Comparison of ENCODE assay signal across 11 cellular contexts in genomic region chr1:111274653-111275052, GRCh38. TPM values are rescaled to one million over a fixed set of nuclear protein-coding genes. Genes with fewer than 3 reads are reported as not detected.
DNase-seq lines count a peak whose midpoint lies in the region; ATAC-seq and TF ChIP-seq lines count a peak whose summit lies in the region.
"Had no signal": no experiment of that assay in that cellular context is flagged by ENCODE, and none has a peak within 500 bp of the region (broad histone marks: within the 10 kb centered on the region; RNA-seq: fewer than 3 reads in every experiment).

No MANE protein-coding gene starts in this region.

- H3K4me1 ChIP-seq in adipocyte (ENCODE audit: control insufficient read depth, insufficient read depth, low read length) (peaks cover 25% of the 10 kb centered on the region), foreskin keratinocyte (no peaks in the 10 kb centered on the region)
- H3K4me1 ChIP-seq: right lobe of liver had no signal

- H3K36me3 ChIP-seq in adipocyte (ENCODE audit: control insufficient read depth, insufficient read depth, low read length, severe bottlenecking), result no peaks in the 10 kb centered on the region
- H3K36me3 ChIP-seq: right lobe of liver had no signal

- peaks cover 14% of the 10 kb centered on the region for H3K27me3 ChIP-seq in adipocyte (replicated peaks; ENCODE audit: control insufficient read depth, insufficient read depth, low read length)
- H3K27me3 ChIP-seq in foreskin keratinocyte, result peaks cover 45% of the 10 kb centered on the region

- peaks cover 5% of the 10 kb centered on the region for H3K9me3 ChIP-seq in adipocyte (ENCODE audit: control insufficient read depth, low read length)
- H3K9me3 ChIP-seq: right lobe of liver had no signal

- no peak for TF ChIP-seq CTCF in foreskin keratinocyte (conservative IDR thresholded peaks at IDR 0.05)

- DNase-seq in activated T-cell treated with anti-CD3 and anti-CD28 coated beads, Interleukin-2, amount 50 U/mL, for 24 hours, result no peak
- DNase-seq in activated T-cell treated with anti-CD3 and anti-CD28 coated beads for 4 hours (no peak), adipocyte (ENCODE audit: low read depth) (peak; percentile 1), foreskin keratinocyte (no peak), DMS79 (lab: John Stamatoyannopoulos, UW) (no peak), NCI-H1417 (lab: John Stamatoyannopoulos, UW) (no peak)
- DNase-seq in stimulated activated effector memory CD8-positive, alpha-beta T cell treated with anti-CD3 and anti-CD28 coated beads, Interleukin-12 subunit alpha, Interleukin-12 subunit beta, amount 100 ng/mL, for 72 hours (ENCODE audit: low spot score in 2 of 2), result no peak
- DNase-seq: NCI-H82, right lobe of liver had no signal

- H3K4me1 Mint-ChIP-seq in activated T-cell treated with anti-CD3 and anti-CD28 coated beads, Interleukin-2, amount 50 U/mL, for 24 hours (ENCODE audit: low read depth), result peaks cover 50% of the 10 kb centered on the region
- peaks cover 45% of the 10 kb centered on the region for H3K4me1 Mint-ChIP-seq in stimulated activated effector memory CD8-positive, alpha-beta T cell treated with anti-CD3 and anti-CD28 coated beads, Interleukin-12 subunit alpha, Interleukin-12 subunit beta, amount 100 ng/mL, for 72 hours

- peak overlapping the region; percentile 32 for H3K9ac ChIP-seq in adipocyte (ENCODE audit: low read length)

- ATAC-seq in HG03442 (IDR thresholded peaks at IDR 0.05; ENCODE audit: unreplicated experiment) (peak; percentile 27), foreskin keratinocyte (no peak)
- peak; percentile 84 for ATAC-seq in stimulated activated effector memory CD8-positive, alpha-beta T cell treated with anti-CD3 and anti-CD28 coated beads, Interleukin-12 subunit alpha, Interleukin-12 subunit beta, amount 100 ng/mL, for 72 hours
- ATAC-seq: HCT116, right lobe of liver had no signal

- H3K4me3 ChIP-seq in adipocyte (ENCODE audit: low read length), result peak overlapping the region; percentile 68
- H3K4me3 ChIP-seq: right lobe of liver had no signal

- H3K36me3 Mint-ChIP-seq in activated T-cell treated with anti-CD3 and anti-CD28 coated beads, Interleukin-2, amount 50 U/mL, for 24 hours (ENCODE audit: low read depth), result no peaks in the 10 kb centered on the region
- no peaks in the 10 kb centered on the region for H3K36me3 Mint-ChIP-seq in stimulated activated effector memory CD8-positive, alpha-beta T cell treated with anti-CD3 and anti-CD28 coated beads, Interleukin-12 subunit alpha, Interleukin-12 subunit beta, amount 100 ng/mL, for 72 hours

- H3K27ac ChIP-seq in foreskin keratinocyte, result no peak overlapping the region
- H3K27ac ChIP-seq: right lobe of liver had no signal

- peaks cover 32% of the 10 kb centered on the region for H3K27me3 Mint-ChIP-seq in activated T-cell treated with anti-CD3 and anti-CD28 coated beads, Interleukin-2, amount 50 U/mL, for 24 hours

- H3K27ac Mint-ChIP-seq in activated T-cell treated with anti-CD3 and anti-CD28 coated beads, Interleukin-2, amount 50 U/mL, for 24 hours, result peak overlapping the region; percentile 89
- peak overlapping the region; percentile 0 for H3K27ac Mint-ChIP-seq in stimulated activated effector memory CD8-positive, alpha-beta T cell treated with anti-CD3 and anti-CD28 coated beads, Interleukin-12 subunit alpha, Interleukin-12 subunit beta, amount 100 ng/mL, for 72 hours

- peak overlapping the region; percentile 5 for H3K4me3 Mint-ChIP-seq in activated T-cell treated with anti-CD3 and anti-CD28 coated beads, Interleukin-2, amount 50 U/mL, for 24 hours
- H3K4me3 Mint-ChIP-seq in stimulated activated effector memory CD8-positive, alpha-beta T cell treated with anti-CD3 and anti-CD28 coated beads, Interleukin-12 subunit alpha, Interleukin-12 subunit beta, amount 100 ng/mL, for 72 hours, result peak overlapping the region; percentile 18

- peaks cover 7% of the 10 kb centered on the region for H3K9me3 Mint-ChIP-seq in activated T-cell treated with anti-CD3 and anti-CD28 coated beads, Interleukin-2, amount 50 U/mL, for 24 hours
- no peaks in the 10 kb centered on the region for H3K9me3 Mint-ChIP-seq in stimulated activated effector memory CD8-positive, alpha-beta T cell treated with anti-CD3 and anti-CD28 coated beads, Interleukin-12 subunit alpha, Interleukin-12 subunit beta, amount 100 ng/mL, for 72 hours

RNA-seq across cellular contexts. Expression of gene CHIA, which starts 16.0 kb away (rescaled TPM):
- total RNA-seq in foreskin keratinocyte, result not detected in 2 replicates
- not detected in 2 replicates for polyA plus RNA-seq in foreskin keratinocyte
- total RNA-seq: right lobe of liver had no signal

RNA-seq across cellular contexts. Expression of gene CHI3L2, which starts 47.1 kb away (rescaled TPM):
- 0.28 and 0.48 TPM in 2 replicates for total RNA-seq in foreskin keratinocyte
- 0.49 and 0.50 TPM in 2 replicates for polyA plus RNA-seq in foreskin keratinocyte
